In the genomic region with DNA sequence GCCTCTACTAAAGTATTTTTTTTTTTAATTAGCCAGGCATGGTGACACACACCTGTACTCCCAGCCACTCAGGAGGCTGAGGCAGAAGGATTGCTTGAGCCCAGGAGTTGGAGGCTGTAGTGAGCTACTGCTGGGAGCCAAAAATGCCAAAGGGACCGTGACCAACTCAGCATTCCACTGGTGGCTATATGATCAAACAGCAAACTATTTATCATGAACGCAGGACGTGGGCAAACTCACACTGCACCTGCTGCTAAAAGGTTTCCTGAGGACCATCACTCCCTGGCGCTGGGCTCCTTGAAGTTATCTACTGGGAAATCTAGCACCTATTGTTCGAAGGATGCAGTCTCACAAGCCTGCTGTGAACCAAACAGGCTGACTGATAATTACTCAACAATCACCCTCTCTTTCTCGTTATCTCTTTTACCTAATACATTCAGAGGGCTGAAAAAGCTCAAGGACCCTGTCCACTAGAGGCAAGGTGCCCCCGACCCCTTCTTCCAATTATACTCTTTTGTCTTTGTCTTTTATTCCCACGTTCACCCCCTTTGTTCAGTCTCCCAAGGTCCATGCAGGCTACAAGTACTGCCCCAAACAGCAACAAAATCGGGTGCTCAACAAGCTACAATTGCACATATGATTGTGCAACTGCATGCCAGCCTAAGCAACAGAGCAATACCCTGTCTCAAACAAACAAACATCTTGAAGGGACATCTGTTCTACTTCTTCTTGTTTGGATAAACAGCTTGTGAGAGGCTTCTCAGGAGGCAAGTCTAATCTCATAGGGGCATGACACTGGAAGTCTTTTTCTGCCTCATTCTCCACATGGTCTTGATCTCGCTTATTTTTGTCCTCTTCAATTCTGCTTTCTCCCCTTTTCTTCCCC, we compare ENCODE assay signal across 19 cellular contexts. TPM values are rescaled to one million over a fixed set of nuclear protein-coding genes. Genes with fewer than 3 reads are reported as not detected.
"Had no signal": no experiment of that assay in that cellular context is flagged by ENCODE, and none has a peak within 500 bp of the region (broad histone marks: within the 10 kb centered on the region; RNA-seq: fewer than 3 reads in every experiment).

No MANE protein-coding gene starts in this region.

- DNase-seq: activated CD4-positive, alpha-beta T cell treated with anti-CD3 and anti-CD28 coated beads, Interleukin-2, amount 10 ng/mL, durations not matched to agents 24 days and 14 days; activated CD8-positive, alpha-beta T cell treated with anti-CD3 and anti-CD28 coated beads for 36 hours; activated naive CD4-positive, alpha-beta T cell; activated naive CD8-positive, alpha-beta T cell treated with anti-CD3 and anti-CD28 coated beads for 36 hours; activated T-cell treated with anti-CD3 and anti-CD28 coated beads, Interleukin-2, amount 50 U/mL, for 1 hour; body of pancreas; dorsolateral prefrontal cortex; mammary epithelial cell; stimulated activated CD4-positive, alpha-beta T cell treated with anti-CD3 and anti-CD28 coated beads, Interleukin-2, amount 100 ng/mL, for 48 hours; testis had no signal

- H3K9me3 Mint-ChIP-seq: activated T-helper 17 cell treated with anti-CD3 and anti-CD28 coated beads, Interleukin-2, amount 50 U/mL, for 72 hours had no signal

- H3K4me3 Mint-ChIP-seq: activated CD4-positive, alpha-beta T cell treated with anti-CD3 and anti-CD28 coated beads, Interleukin-2, amount 10 ng/mL, durations not matched to agents 24 days and 14 days; activated CD8-positive, alpha-beta T cell treated with anti-CD3 and anti-CD28 coated beads for 36 hours; activated naive CD8-positive, alpha-beta T cell treated with anti-CD3 and anti-CD28 coated beads for 36 hours; activated T-helper 17 cell treated with anti-CD3 and anti-CD28 coated beads, Interleukin-2, amount 50 U/mL, for 72 hours had no signal

- H3K4me3 ChIP-seq: body of pancreas, dorsolateral prefrontal cortex, gastroesophageal sphincter, heart left ventricle, left lung, skin epidermis, testis, upper lobe of left lung had no signal

- H3K27ac Mint-ChIP-seq: activated CD8-positive, alpha-beta T cell treated with anti-CD3 and anti-CD28 coated beads for 36 hours; activated naive CD8-positive, alpha-beta T cell treated with anti-CD3 and anti-CD28 coated beads for 36 hours; activated T-helper 17 cell treated with anti-CD3 and anti-CD28 coated beads, Interleukin-2, amount 50 U/mL, for 72 hours had no signal

- H3K27ac ChIP-seq: body of pancreas, gastroesophageal sphincter, left lung, skin epidermis, testis, upper lobe of left lung had no signal

- H3K9me3 ChIP-seq: body of pancreas, gastroesophageal sphincter, testis, upper lobe of left lung had no signal

- H3K27me3 ChIP-seq: body of pancreas, dorsolateral prefrontal cortex, gastroesophageal sphincter, heart left ventricle, left lung, testis, upper lobe of left lung had no signal

- H3K4me1 Mint-ChIP-seq: activated T-helper 17 cell treated with anti-CD3 and anti-CD28 coated beads, Interleukin-2, amount 50 U/mL, for 72 hours had no signal

- H3K27me3 Mint-ChIP-seq: activated CD4-positive, alpha-beta T cell treated with anti-CD3 and anti-CD28 coated beads, Interleukin-2, amount 10 ng/mL, durations not matched to agents 24 days and 14 days; activated CD8-positive, alpha-beta T cell treated with anti-CD3 and anti-CD28 coated beads for 36 hours; activated naive CD8-positive, alpha-beta T cell treated with anti-CD3 and anti-CD28 coated beads for 36 hours; activated T-helper 17 cell treated with anti-CD3 and anti-CD28 coated beads, Interleukin-2, amount 50 U/mL, for 72 hours had no signal

- H3K36me3 ChIP-seq: upper lobe of left lung had no signal

- ATAC-seq: activated CD8-positive, alpha-beta T cell treated with anti-CD3 and anti-CD28 coated beads for 36 hours; activated T-helper 17 cell treated with anti-CD3 and anti-CD28 coated beads, Interleukin-2, amount 50 U/mL, for 72 hours; body of pancreas; gastroesophageal sphincter; heart left ventricle had no signal

- H3K4me1 ChIP-seq: body of pancreas, gastroesophageal sphincter, left lung, testis, upper lobe of left lung had no signal

RNA-seq across cellular contexts. Expression of a gene that starts 47.7 kb away (rescaled TPM):
- total RNA-seq: activated CD4-positive, alpha-beta T cell treated with anti-CD3 and anti-CD28 coated beads, Interleukin-2, amount 10 ng/mL, durations not matched to agents 24 days and 14 days; activated CD8-positive, alpha-beta T cell treated with anti-CD3 and anti-CD28 coated beads for 36 hours; activated naive CD8-positive, alpha-beta T cell treated with anti-CD3 and anti-CD28 coated beads for 36 hours; epithelial cell of proximal tubule; kidney epithelial cell; mammary epithelial cell had no signal
- polyA plus RNA-seq: mammary epithelial cell, neural cell had no signal
